18 cellular contexts compared by ENCODE assay signal in genomic region chr12:42162940-42163339, GRCh38. TPM values are rescaled to one million over a fixed set of nuclear protein-coding genes. Genes with fewer than 3 reads are reported as not detected.
DNase-seq lines count a peak whose midpoint lies in the region; ATAC-seq, FAIRE-seq and TF ChIP-seq lines count a peak whose summit lies in the region.
"Had no signal": no experiment of that assay in that cellular context is flagged by ENCODE, and none has a peak within 500 bp of the region (broad histone marks: within the 10 kb centered on the region; RNA-seq: fewer than 3 reads in every experiment).

No MANE protein-coding gene starts in this region.

- no peaks in the 10 kb centered on the region for H3K27me3 ChIP-seq in GM12878 (replicated peaks in 1 of 2; ENCODE audit: control insufficient read depth in 2 of 2, insufficient read depth in 2 of 2, low read length in 1 of 2)
- H3K27me3 ChIP-seq: adrenal gland, BE2C, cardiac muscle cell had no signal

- intact Hi-C loops in activated CD4-positive, alpha-beta T cell treated with anti-CD3 and anti-CD28 coated beads for 36 hours (cut with DNase I, micrococcal nuclease), result no loop called here
- intact Hi-C loops in GM12878 (cut with micrococcal nuclease; ENCODE audit: unreplicated experiment), result no loop called here

- no peak overlapping the region for H3K4me3 Mint-ChIP-seq in activated CD4-positive, alpha-beta T cell treated with anti-CD3 and anti-CD28 coated beads for 36 hours
- H3K4me3 Mint-ChIP-seq in naive B cell, result peak overlapping the region in 3 of 8 donors; percentile 2 to 46 (median 7)
- H3K4me3 Mint-ChIP-seq: neural crest cell, type B pancreatic cell had no signal

- H2AFZ ChIP-seq in GM12878 (ENCODE audit: control insufficient read depth, low read depth, low read length), result no peak overlapping the region

- TF ChIP-seq RAD21 in GM12878 (IDR thresholded peaks at IDR 0.05; ENCODE audit: insufficient read depth, low read depth, low read length), result no peak

- CTCF ChIA-PET in activated CD4-positive, alpha-beta T cell treated with anti-CD3 and anti-CD28 coated beads for 36 hours (lab: Charles Lee), result interaction anchor here (1.1 kb wide), 1 partner anchor 23 kb away, joined by 3 read pairs; no protein-coding TSS in a partner anchor
- CTCF ChIA-PET in GM12878 (lab: Yijun Ruan, JAX), result interaction anchor here (0.9 to 1.9 kb wide), 5 partner anchors 16 to 209 kb away, joined by 4 read pairs; no protein-coding TSS in a partner anchor

- H3K4me1 Mint-ChIP-seq in activated CD4-positive, alpha-beta T cell treated with anti-CD3 and anti-CD28 coated beads for 36 hours, result peaks cover 21% of the 10 kb centered on the region
- H3K4me1 Mint-ChIP-seq in naive B cell, result peaks cover 13 to 30% (median 25%) of the 10 kb centered on the region in 3 donors
- H3K4me1 Mint-ChIP-seq: neural crest cell had no signal

- TF ChIP-seq POLR2A in H54 (IDR thresholded peaks at IDR 0.05; ENCODE audit: low read depth, low read length) (no peak), GM12878 (IDR thresholded peaks at IDR 0.05; ENCODE audit: low read depth, low read length) (no peak)

- no peak for ATAC-seq in activated CD4-positive, alpha-beta T cell treated with anti-CD3 and anti-CD28 coated beads for 36 hours
- ATAC-seq in GM12878 (peak; percentile 38), naive B cell (ENCODE audit: low read depth in 2 of 2) (peak in 1 of 2 donors; percentile 50)

- H3K4me1 ChIP-seq in GM12878 (ENCODE audit: control insufficient read depth, insufficient read depth, low read length), result peaks cover 5% of the 10 kb centered on the region; the same call in 1 of the 2 replicates
- H3K4me1 ChIP-seq: BE2C had no signal

- no peak overlapping the region for H3K4me2 ChIP-seq in GM12878 (ENCODE audit: control insufficient read depth, insufficient read depth)

- no peaks in the 10 kb centered on the region for H3K79me2 ChIP-seq in GM12878 (ENCODE audit: control insufficient read depth, insufficient read depth, low read length)

- BruUV-seq in GM12878 (replicated peaks; lab: Mats Ljungman, UMichigan), result no TSS peak

- no peak for TF ChIP-seq EP300 in GM12878 (IDR thresholded peaks at IDR 0.05; ENCODE audit: borderline replicate concordance in 1 of 2, control insufficient read depth in 1 of 2, low read depth in 2 of 2, low read length in 2 of 2)

- H3K36me3 Mint-ChIP-seq in activated CD4-positive, alpha-beta T cell treated with anti-CD3 and anti-CD28 coated beads for 36 hours (ENCODE audit: low read depth), result peaks cover 14% of the 10 kb centered on the region
- no peaks in the 10 kb centered on the region for H3K36me3 Mint-ChIP-seq in naive B cell

- no peaks in the 10 kb centered on the region for H3K27me3 Mint-ChIP-seq in activated CD4-positive, alpha-beta T cell treated with anti-CD3 and anti-CD28 coated beads for 36 hours
- H3K27me3 Mint-ChIP-seq in naive B cell, result no peaks in the 10 kb centered on the region
- H3K27me3 Mint-ChIP-seq: type B pancreatic cell had no signal

- H3K4me3 ChIP-seq in GM12878, result no peak overlapping the region
- H3K4me3 ChIP-seq: adrenal gland, cardiac muscle cell had no signal

- in situ Hi-C loops in GM12878 (cut with MboI), result no loop called here

- no peaks in the 10 kb centered on the region for H4K20me1 ChIP-seq in GM12878 (ENCODE audit: control insufficient read depth, insufficient read depth)

- POLR2A ChIA-PET in activated CD4-positive, alpha-beta T cell treated with anti-CD3 and anti-CD28 coated beads for 36 hours (lab: Charles Lee), result no interaction called here
- POLR2A ChIA-PET in GM12878 (lab: Charles Lee), result no interaction called here

- no peak overlapping the region for H3K9ac ChIP-seq in GM12878 (ENCODE audit: control insufficient read depth, insufficient read depth, low read length)

- TF ChIP-seq CTCF in GM12878 (IDR thresholded peaks at IDR 0.05 in 2 of 3, conservative IDR thresholded peaks at IDR 0.05 in 1 of 3; ENCODE audit: control insufficient read depth in 2 of 3, extremely low read depth in 1 of 3, insufficient read depth in 1 of 3, low read depth in 3 of 3, low read length in 3 of 3), result no peak

- peak overlapping the region; percentile 4 for H3K27ac Mint-ChIP-seq in activated CD4-positive, alpha-beta T cell treated with anti-CD3 and anti-CD28 coated beads for 36 hours
- H3K27ac Mint-ChIP-seq in naive B cell, result peak overlapping the region in 5 of 6 donors; percentile 6 to 87 (median 56)
- H3K27ac Mint-ChIP-seq: type B pancreatic cell had no signal

- 50% methylated on average over 1 of the region's 1 CpG for WGBS in GM12878 (ENCODE audit: insufficient coverage, insufficient replicate concordance, low lambda C conversion rate, missing lambda C conversion rate)

- H3K9me3 Mint-ChIP-seq in activated CD4-positive, alpha-beta T cell treated with anti-CD3 and anti-CD28 coated beads for 36 hours (ENCODE audit: low read depth), result no peaks in the 10 kb centered on the region
- peaks cover 0 to 1% (median 0%) of the 10 kb centered on the region in 7 donors for H3K9me3 Mint-ChIP-seq in naive B cell
- H3K9me3 Mint-ChIP-seq: neural crest cell, type B pancreatic cell had no signal

- H3K9me3 ChIP-seq in GM12878 (replicated peaks; ENCODE audit: control insufficient read depth, insufficient read depth, low read length), result no peaks in the 10 kb centered on the region
- H3K9me3 ChIP-seq: adrenal gland, BE2C had no signal

- peak overlapping the region; percentile 24; the same call in 1 of the 2 replicates for H3K27ac ChIP-seq in GM12878 (ENCODE audit: control insufficient read depth, insufficient read depth)
- H3K27ac ChIP-seq: 22Rv1, adrenal gland, cardiac muscle cell had no signal

- SMC1A ChIA-PET in GM12878 (lab: Charles Lee; ENCODE audit: uncharacterized antibody, unreplicated experiment), result interaction anchor here (1.1 to 1.6 kb wide), 2 partner anchors 35 to 119 kb away, joined by 3 read pairs; no protein-coding TSS in a partner anchor

- RAD21 ChIA-PET in GM12878 (lab: Charles Lee; ENCODE audit: unreplicated experiment), result interaction anchor here (1.3 kb wide), 1 partner anchor 169 kb away, joined by 3 read pairs; no protein-coding TSS in a partner anchor

- H3K36me3 ChIP-seq in GM12878 (ENCODE audit: control insufficient read depth in 2 of 2, insufficient read depth in 2 of 2, low read length in 1 of 2), result peaks cover 0 to 5% of the 10 kb centered on the region in 2 experiments; a peak in 2 of 4 replicates
- H3K36me3 ChIP-seq: BE2C had no signal

- FAIRE-seq in H54 (lab: Jason Lieb, UNC) (peak; percentile 57), GM12878 (lab: Jason Lieb, UNC) (no peak)

- no peak for DNase-seq in activated CD4-positive, alpha-beta T cell treated with anti-CD3 and anti-CD28 coated beads for 36 hours
- no peak for DNase-seq in activated CD4-positive, alpha-beta T cell treated with anti-CD3 and anti-CD28 coated beads for 1 hour
- DNase-seq in H54 (ENCODE audit: insufficient read length, low spot score) (no peak), GM12878 (ENCODE audit: low read depth, low spot score) (no peak), naive B cell (no peak), cerebellum (ENCODE audit: low spot score) (no peak), NCI-H446 (lab: John Stamatoyannopoulos, UW) (no peak), NCI-H524 (lab: John Stamatoyannopoulos, UW) (no peak)
- DNase-seq: adrenal gland; BE2C; MM.1S; NCI-H2171 treated with DMSO at 0.1 percent for 48 hours; NCI-H748 treated with DMSO at 0.1 percent for 48 hours; stimulated activated CD4-positive, alpha-beta T cell treated with anti-CD3 and anti-CD28 coated beads, Interleukin-1b, Interleukin-23, amount 100 ng/mL, for 48 hours had no signal

TF ChIP-seq in GM12878, 131 proteins besides CTCF, POLR2A, EP300 and RAD21 (continues in another document):
- TF ChIP-seq CEBPB (IDR thresholded peaks at IDR 0.05; ENCODE audit: borderline replicate concordance in 1 of 2, low read depth in 2 of 2, low read length in 2 of 2), result no peak
- no peak for TF ChIP-seq RB1 (IDR thresholded peaks at IDR 0.05; ENCODE audit: borderline replicate concordance)
- TF ChIP-seq FOXK2 (IDR thresholded peaks at IDR 0.05), result no peak
- TF ChIP-seq RBBP5 (conservative IDR thresholded peaks at IDR 0.05), result no peak
- TF ChIP-seq CHD1 (IDR thresholded peaks at IDR 0.05; ENCODE audit: low read depth, low read length), result no peak
- TF ChIP-seq SIX5 (IDR thresholded peaks at IDR 0.05; ENCODE audit: low read depth, low read length, severe bottlenecking), result no peak
- TF ChIP-seq EGR1 (IDR thresholded peaks at IDR 0.05; ENCODE audit: borderline replicate concordance in 1 of 2, low read depth in 2 of 2, low read length in 2 of 2), result no peak
- no peak for TF ChIP-seq MLLT1 (IDR thresholded peaks at IDR 0.05)

RNA-seq across cellular contexts. Expression of gene GXYLT1, which starts 18.3 kb away (rescaled TPM):
- 1 to 10 TPM; 6.1 to 6.7 TPM for total RNA-seq in activated CD4-positive, alpha-beta T cell treated with anti-CD3 and anti-CD28 coated beads for 36 hours
- total RNA-seq in GM12878 (2013; cell fraction: nucleolus; rRNA removed), result 17.6 and 18.4 TPM in 2 replicates
- total RNA-seq in GM12878 (2014; rRNA removed), result 7.9 and 8.5 TPM in 2 replicates
- total RNA-seq in GM12878 (2014; rRNA removed; fragmentation: Illumina TruSeq; extraction: Trizol), result 7.1 and 7.8 TPM in 2 replicates
- total RNA-seq in GM12878 (2021), result 8.7 and 9.4 TPM in 2 replicates
- polyA plus RNA-seq in GM12878 (2011; ENCODE audit: low read depth), result 2.5 TPM
- polyA plus RNA-seq in GM12878 (2011; rRNA removed), result 10.3 and 18.3 TPM in 2 replicates
- polyA plus RNA-seq in GM12878 (2011; cell fraction: cytosol; rRNA removed), result 3.5 and 3.6 TPM in 2 replicates
- polyA plus RNA-seq in GM12878 (2011; cell fraction: nucleus; rRNA removed), result 4.6 and 5.5 TPM in 2 replicates
- 4.1 and 4.8 TPM in 2 replicates for polyA plus RNA-seq in GM12878 (2012)
- 10.2 and 17.7 TPM in 2 replicates for polyA plus RNA-seq in GM12878 (2014; fragmentation: Illumina TruSeq; extraction: Trizol)
- 1 to 10 TPM; 2.3 to 2.4 TPM for polyA plus RNA-seq in GM12878 (2014; fragmentation: Nextera tagmentation; extraction: Ambion mirVana)
- 6.3 and 7.0 TPM in 2 replicates for polyA plus RNA-seq in GM12878 (2014; rRNA removed)
- polyA plus RNA-seq in GM12878 (2016; fragmentation: Nextera tagmentation; extraction: Ambion mirVana), result 10 to 100 TPM; 12.7 to 14.9 TPM
- 5.5 and 8.9 TPM in 2 replicates for polyA minus RNA-seq in GM12878 (2011; rRNA and poly(A)+ RNA removed)
- polyA minus RNA-seq in GM12878 (2011; cell fraction: cytosol; rRNA and poly(A)+ RNA removed), result 4.7 and 5.4 TPM in 2 replicates
- polyA minus RNA-seq in GM12878 (2011; cell fraction: nucleus; rRNA and poly(A)+ RNA removed), result 4.7 and 7.4 TPM in 2 replicates
- polyA plus RNA-seq in naive B cell (ENCODE audit: low read depth in 6 of 6), result 1 to 10 TPM; 4.0 to 5.8 (median 5.1) TPM
- total RNA-seq in cerebellum, result 15.1 TPM
